ENCODE assay signal across 1 cellular context in genomic region chr1:167599839-167600581, GRCh38.
TF ChIP-seq lines count a peak whose summit lies in the region.

No MANE protein-coding gene starts in this region.

TF ChIP-seq in K562, 482 proteins besides CTCF, POLR2A, EP300 and RAD21 (continued from another document and continues in another):
- TF ChIP-seq ZFP30 (CRISPR knock-in tag; IDR thresholded peaks at IDR 0.05; ENCODE audit: borderline replicate concordance) (no peak), TBL1XR1 (IDR thresholded peaks at IDR 0.05; ENCODE audit: low read length in 2 of 2) (no peak), TCF7L2 (IDR thresholded peaks at IDR 0.05; ENCODE audit: low read depth, low read length) (no peak), ZNF384 (IDR thresholded peaks at IDR 0.05; ENCODE audit: low read depth, low read length) (no peak), KDM1A (IDR thresholded peaks at IDR 0.05) (no peak), NR3C1 (CRISPR knock-in tag; IDR thresholded peaks at IDR 0.05) (no peak), MXD1 (CRISPR knock-in tag; IDR thresholded peaks at IDR 0.05; ENCODE audit: borderline replicate concordance, poor library complexity, severe bottlenecking) (no peak), CAMTA2 (CRISPR knock-in tag; conservative IDR thresholded peaks at IDR 0.05) (no peak), BDP1 (IDR thresholded peaks at IDR 0.05; ENCODE audit: insufficient read depth, insufficient read length) (no peak), PHB2 (IDR thresholded peaks at IDR 0.05; ENCODE audit: low read depth) (no peak), DACH1 (IDR thresholded peaks at IDR 0.05; ENCODE audit: partially characterized antibody) (no peak), YBX1 (IDR thresholded peaks at IDR 0.05) (no peak), C11orf30 (IDR thresholded peaks at IDR 0.05; ENCODE audit: low read depth) (0 out of 2 replicates have a peak, but pooled peaks have one; percentile 46), WHSC1 (IDR thresholded peaks at IDR 0.05; ENCODE audit: low read length) (no peak), ZNF717 (CRISPR knock-in tag; IDR thresholded peaks at IDR 0.05) (no peak), ZNF165 (CRISPR knock-in tag; IDR thresholded peaks at IDR 0.05; ENCODE audit: borderline replicate concordance) (no peak), SMARCB1 (IDR thresholded peaks at IDR 0.05; ENCODE audit: insufficient read length, low read depth) (no peak), ETS2 (tag; IDR thresholded peaks at IDR 0.05; ENCODE audit: borderline replicate concordance, poor library complexity, severe bottlenecking) (no peak), ZBTB12 (CRISPR knock-in tag; IDR thresholded peaks at IDR 0.05) (no peak), ZFP36 (IDR thresholded peaks at IDR 0.05; ENCODE audit: low read depth, low read length, partially characterized antibody) (no peak), ZBTB43 (CRISPR knock-in tag; IDR thresholded peaks at IDR 0.05) (no peak), ZBED1 (IDR thresholded peaks at IDR 0.05) (no peak), ZNF175 (CRISPR knock-in tag; IDR thresholded peaks at IDR 0.05; ENCODE audit: low read depth) (no peak), MTA2 (IDR thresholded peaks at IDR 0.05; ENCODE audit: low read depth) (no peak), SMAD1 (IDR thresholded peaks at IDR 0.05; ENCODE audit: low read depth, low read length, partially characterized antibody) (no peak), PRDM10 (IDR thresholded peaks at IDR 0.05; ENCODE audit: partially characterized antibody) (no peak), SMC3 (conservative IDR thresholded peaks at IDR 0.05; ENCODE audit: insufficient read depth, low read depth, low read length) (peak; percentile 85), PCBP1 (IDR thresholded peaks at IDR 0.05; ENCODE audit: low read depth, low read length, poor library complexity, severe bottlenecking) (no peak), PRMT5 (CRISPR knock-in tag; IDR thresholded peaks at IDR 0.05) (no peak), CBFA2T2 (conservative IDR thresholded peaks at IDR 0.05) (no peak), SP2 (IDR thresholded peaks at IDR 0.05; ENCODE audit: extremely low read depth, low read depth, low read length, poor library complexity, severe bottlenecking) (no peak), BRF1 (IDR thresholded peaks at IDR 0.05; ENCODE audit: borderline replicate concordance, extremely low read depth, insufficient read length) (no peak), MYC (IDR thresholded peaks at IDR 0.05; ENCODE audit: low read depth, low read length) (peak; percentile 55), MYC (CRISPR knock-in tag; IDR thresholded peaks at IDR 0.05; ENCODE audit: borderline replicate concordance, low read depth) (no peak), PHB (CRISPR knock-in tag; IDR thresholded peaks at IDR 0.05) (no peak), TFAP4 (CRISPR knock-in tag; IDR thresholded peaks at IDR 0.05; ENCODE audit: borderline replicate concordance) (no peak), TCF3 (CRISPR knock-in tag; IDR thresholded peaks at IDR 0.05) (no peak; the same call in 1 of the 2 replicates), ELF2 (CRISPR knock-in tag; IDR thresholded peaks at IDR 0.05) (no peak), CSDE1 (IDR thresholded peaks at IDR 0.05) (no peak), EZH2 (IDR thresholded peaks at IDR 0.05; ENCODE audit: borderline replicate concordance, low read depth, low read length) (no peak), XRCC5 (IDR thresholded peaks at IDR 0.05; ENCODE audit: low read depth, low read length) (no peak), KHSRP (IDR thresholded peaks at IDR 0.05) (no peak), ZNF644 (tag; IDR thresholded peaks at IDR 0.05; ENCODE audit: low read depth) (no peak), XRCC4 (IDR thresholded peaks at IDR 0.05; ENCODE audit: extremely low read depth, insufficient read depth, insufficient read length) (no peak), TAF9B (IDR thresholded peaks at IDR 0.05; ENCODE audit: partially characterized antibody) (no peak), IRF1 (CRISPR knock-in tag; IDR thresholded peaks at IDR 0.05; ENCODE audit: borderline replicate concordance) (no peak), ELF4 (CRISPR knock-in tag; IDR thresholded peaks at IDR 0.05) (no peak), ZBTB7A (IDR thresholded peaks at IDR 0.05; ENCODE audit: borderline replicate concordance, control insufficient read depth, low read depth, low read length) (no peak), SRSF9 (IDR thresholded peaks at IDR 0.05; ENCODE audit: borderline replicate concordance, low read depth, low read length) (no peak), ZNF24 (IDR thresholded peaks at IDR 0.05) (no peak; the same call in 1 of the 2 replicates), CTCFL (IDR thresholded peaks at IDR 0.05; ENCODE audit: borderline replicate concordance, insufficient read depth, low read depth, low read length, poor library complexity, severe bottlenecking) (no peak), FOXO4 (CRISPR knock-in tag; IDR thresholded peaks at IDR 0.05) (no peak), RBM34 (IDR thresholded peaks at IDR 0.05; ENCODE audit: borderline replicate concordance, insufficient read depth, low read length) (no peak), USF2 (CRISPR knock-in tag; IDR thresholded peaks at IDR 0.05) (no peak), E2F6 (IDR thresholded peaks at IDR 0.05; ENCODE audit: borderline replicate concordance in 1 of 2, extremely low read depth in 1 of 2, insufficient read depth in 1 of 2, insufficient read length in 1 of 2, low read depth in 1 of 2, low read length in 1 of 2, poor library complexity in 1 of 2, severe bottlenecking in 1 of 2) (no peak), ATF1 (CRISPR knock-in tag; IDR thresholded peaks at IDR 0.05) (no peak), ATF1 (tag; IDR thresholded peaks at IDR 0.05) (0 out of 2 replicates have a peak, but pooled peaks have one; percentile 10), ZNF436 (CRISPR knock-in tag; IDR thresholded peaks at IDR 0.05) (no peak), ATF6 (CRISPR knock-in tag; IDR thresholded peaks at IDR 0.05) (no peak)
